ENCODE assay signal across 20 cellular contexts in the genomic region with DNA sequence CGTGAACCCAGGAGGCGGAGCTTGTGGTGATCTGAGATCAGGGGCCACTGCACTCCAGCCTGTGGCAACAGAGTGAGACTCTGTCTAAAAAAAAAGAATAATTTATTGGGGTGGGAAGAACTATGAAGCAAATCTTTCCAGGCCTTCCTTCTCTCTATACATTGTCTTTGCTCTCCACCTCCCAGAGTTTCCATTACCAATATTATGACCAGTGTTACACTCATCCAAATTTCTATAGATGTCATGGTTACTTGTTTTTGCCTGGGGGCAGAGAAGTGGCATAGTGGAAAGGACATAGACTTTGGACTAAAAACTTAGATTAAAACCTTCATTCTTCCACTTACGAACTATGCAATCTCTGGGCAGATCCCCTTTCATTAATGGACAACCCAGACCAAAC. TPM values are rescaled to one million over a fixed set of nuclear protein-coding genes. Genes with fewer than 3 reads are reported as not detected.
"Had no signal": no experiment of that assay in that cellular context is flagged by ENCODE, and none has a peak within 500 bp of the region (broad histone marks: within the 10 kb centered on the region; RNA-seq: fewer than 3 reads in every experiment).

No MANE protein-coding gene starts in this region.

- H3K27ac Mint-ChIP-seq: dendritic cell treated with granulocyte-macrophage colony-stimulating factor and Interleukin-4, amounts not matched to agents 40 ng/mL and 50 ng/mL, for 4 days; nephron had no signal

- DNase-seq: anterior cingulate cortex; body of pancreas; effector CD4-positive, alpha-beta T cell; heart left ventricle; islet precursor cell; left cardiac atrium; midbrain; ovary; psoas muscle; right cardiac atrium; SK-N-SH; stimulated activated CD4-positive, alpha-beta T cell treated with anti-CD3 and anti-CD28 coated beads, Interleukin-12 subunit alpha, Interleukin-12 subunit beta, amount 100 ng/mL, for 4 hours; stimulated activated CD4-positive, alpha-beta T cell treated with anti-CD3 and anti-CD28 coated beads, Interleukin-4, amount 100 ng/mL, for 4 hours; transverse colon; uterus had no signal

- ATAC-seq: body of pancreas, heart left ventricle, left cardiac atrium, psoas muscle, right cardiac atrium had no signal

- H3K4me3 Mint-ChIP-seq: dendritic cell treated with granulocyte-macrophage colony-stimulating factor and Interleukin-4, amounts not matched to agents 40 ng/mL and 50 ng/mL, for 4 days; nephron had no signal

- H3K9me3 Mint-ChIP-seq: dendritic cell treated with granulocyte-macrophage colony-stimulating factor and Interleukin-4, amounts not matched to agents 40 ng/mL and 50 ng/mL, for 4 days; nephron had no signal

- H3K27me3 Mint-ChIP-seq: dendritic cell treated with granulocyte-macrophage colony-stimulating factor and Interleukin-4, amounts not matched to agents 40 ng/mL and 50 ng/mL, for 4 days had no signal

- H3K4me1 Mint-ChIP-seq: nephron had no signal

RNA-seq across cellular contexts. Expression of a gene that starts 10.1 kb away (rescaled TPM):
- total RNA-seq: body of pancreas, epithelial cell of proximal tubule, fibroblast of villous mesenchyme, temporal lobe had no signal
